Comparison of ENCODE assay signal across 23 cellular contexts in the genomic region with DNA sequence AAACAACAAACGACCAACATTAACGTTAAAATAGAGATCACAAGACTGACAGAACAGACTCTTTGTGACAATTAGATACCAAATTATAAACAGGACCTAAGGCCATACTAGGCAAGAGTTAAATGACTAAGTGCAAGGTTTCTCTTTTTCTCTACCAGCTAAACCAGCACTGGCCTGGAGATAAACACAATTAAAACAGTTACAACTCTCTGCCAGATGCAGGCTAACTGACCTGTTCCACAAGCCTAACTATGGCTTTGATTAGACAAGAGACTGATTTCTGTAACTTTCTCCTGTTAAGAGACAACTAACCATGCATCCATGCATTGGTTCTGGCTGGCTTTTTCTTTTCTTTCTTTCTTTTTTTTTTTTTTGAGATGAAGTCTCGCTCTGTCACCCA.
"Had no signal": no experiment of that assay in that cellular context is flagged by ENCODE, and none has a peak within 500 bp of the region (broad histone marks: within the 10 kb centered on the region; RNA-seq: fewer than 3 reads in every experiment).

No MANE protein-coding gene starts in this region.

- H3K27ac ChIP-seq: hepatocyte, left ventricle myocardium inferior, pancreas, prostate gland, sigmoid colon, spleen, suprapubic skin, thoracic aorta, tibial artery, uterus had no signal

- H3K4me2 ChIP-seq: hepatocyte had no signal

- H3K9me3 ChIP-seq: left ventricle myocardium inferior, pancreas, prostate gland, sigmoid colon, spleen, suprapubic skin, thoracic aorta, tibial artery, uterus had no signal

- H3K4me1 ChIP-seq: prostate gland had no signal

- H3K27me3 ChIP-seq: hepatocyte, pancreas, sigmoid colon, spleen, suprapubic skin, tibial artery, uterus had no signal

- DNase-seq: islet precursor cell; left ventricle myocardium inferior; mesendoderm; naive B cell; nucleus accumbens; pancreas; posterior cingulate gyrus; retina; right cardiac atrium; small intestine; spleen; stimulated activated CD4-positive, alpha-beta T cell treated with anti-CD3 and anti-CD28 coated beads, Interleukin-4, amount 100 ng/mL, for 24 hours; stimulated activated naive CD4-positive, alpha-beta T cell; tibial artery; uterus had no signal

- H2AFZ ChIP-seq: hepatocyte had no signal

- FAIRE-seq: pancreas, small intestine had no signal

- H3K4me3 ChIP-seq: hepatocyte, left ventricle myocardium inferior, lung, pancreas, prostate gland, sigmoid colon, spleen, suprapubic skin, thoracic aorta, tibial artery, uterus had no signal

- ATAC-seq: natural killer cell treated with Interleukin-12 subunit alpha and Interleukin-12 subunit beta and Interleukin-15 and Interleukin-18, amount 100 ng/mL, for 72 hours; pancreas; right cardiac atrium; stimulated activated effector memory CD8-positive, alpha-beta T cell treated with anti-CD3 and anti-CD28 coated beads, Interleukin-12 subunit alpha, Interleukin-12 subunit beta, amount 100 ng/mL, for 72 hours had no signal

- H3K36me3 ChIP-seq: left ventricle myocardium inferior, pancreas, prostate gland, sigmoid colon, suprapubic skin, thoracic aorta, tibial artery, uterus had no signal
